ENCODE assay signal across 8 cellular contexts in the genomic region with DNA sequence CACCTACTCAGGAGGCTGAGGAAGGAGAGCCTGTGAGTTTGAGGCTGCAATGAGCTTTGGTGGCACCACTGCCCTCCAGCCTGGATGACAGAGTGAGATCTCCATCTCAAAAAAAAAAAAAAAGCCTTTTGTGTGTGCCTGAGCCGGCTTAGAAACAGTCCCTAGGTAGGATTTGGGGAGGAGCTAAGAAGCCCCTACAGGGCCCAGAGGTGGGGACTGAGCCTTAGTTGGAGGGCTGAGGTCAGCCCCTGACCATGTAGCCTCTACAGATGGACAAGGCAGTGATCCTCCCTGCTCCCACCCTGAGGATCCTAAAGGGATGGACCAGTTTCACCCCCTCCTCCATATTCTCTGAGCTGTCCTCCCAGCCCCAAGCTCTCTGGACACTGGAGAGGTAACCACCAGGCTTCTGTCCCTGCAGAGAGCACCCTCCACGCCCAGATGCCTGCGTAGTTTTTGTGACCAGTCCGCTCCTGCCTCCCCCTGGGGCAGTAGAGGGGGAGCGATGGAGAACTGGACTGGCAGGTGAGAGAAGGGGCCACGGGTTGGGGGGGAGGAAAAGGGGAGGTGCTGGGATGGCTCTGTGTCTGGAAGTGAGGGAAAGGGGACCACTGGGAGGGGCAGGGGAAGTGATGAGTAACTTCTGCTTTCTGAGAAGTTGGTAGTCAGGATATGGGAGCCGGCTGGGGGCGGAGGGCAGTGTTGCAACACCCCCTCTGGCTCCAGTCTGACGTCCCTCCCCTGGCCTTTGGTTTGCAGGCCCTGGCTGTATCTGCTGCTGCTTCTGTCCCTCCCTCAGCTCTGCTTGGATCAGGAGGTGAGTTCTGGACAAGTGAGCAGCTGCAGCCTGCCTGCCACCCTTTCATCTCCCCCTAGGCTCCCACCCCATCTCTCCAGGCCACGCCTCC. TPM values are rescaled to one million over a fixed set of nuclear protein-coding genes. Genes with fewer than 3 reads are reported as not detected.
DNase-seq lines count a peak whose midpoint lies in the region; ATAC-seq and TF ChIP-seq lines count a peak whose summit lies in the region.

No MANE protein-coding gene starts in this region.

- H3K4me1 Mint-ChIP-seq in mesothelial cell of epicardium: peaks cover 34% of the 10 kb centered on the region

- intact Hi-C loops in esophagus squamous epithelium (cut with DNase I): no loop called here

- H3K36me3 ChIP-seq in esophagus squamous epithelium: peaks cover 0 to 43% (median 0%) of the 10 kb centered on the region in 3 donors

- H3K27ac ChIP-seq in esophagus squamous epithelium: peak overlapping the region; percentile 88 to 96 (median 91)

- peaks cover 3% of the 10 kb centered on the region for H3K27me3 Mint-ChIP-seq in mesothelial cell of epicardium (ENCODE audit: low read depth)

- peak in 1 of 4 donors; percentile 32 for TF ChIP-seq POLR2A in esophagus squamous epithelium (IDR thresholded peaks at IDR 0.05)

- peak overlapping the region in 1 of 4 donors; percentile 6 for H3K4me3 ChIP-seq in esophagus squamous epithelium

- no peak overlapping the region for H3K27ac Mint-ChIP-seq in mesothelial cell of epicardium

- no peak overlapping the region for H3K4me3 Mint-ChIP-seq in mesothelial cell of epicardium

- WGBS in esophagus squamous epithelium, 2 donors: 14 to 15% methylated on average over 6 to 9 of the region's 10 CpGs

- peaks cover 41 to 55% (median 42%) of the 10 kb centered on the region in 3 donors for H3K4me1 ChIP-seq in esophagus squamous epithelium

- H3K36me3 Mint-ChIP-seq in mesothelial cell of epicardium: peaks cover 2% of the 10 kb centered on the region

- no peaks in the 10 kb centered on the region for H3K27me3 ChIP-seq in esophagus squamous epithelium

- H3K9me3 Mint-ChIP-seq in mesothelial cell of epicardium: no peaks in the 10 kb centered on the region

- DNase-seq in GDM1 (lab: John Stamatoyannopoulos, UW) (peak; percentile 87), SK-N-DZ (ENCODE audit: low spot score) (peak; percentile 66), esophagus squamous epithelium (lab: John Stamatoyannopoulos, UW) (peak; percentile 37), myocyte (ENCODE audit: low read depth) (peak; percentile 66), foreskin melanocyte (no peak), mesothelial cell of epicardium (ENCODE audit: low spot score in 2 of 2, unreplicated experiment in 2 of 2) (no peak), LoVo (ENCODE audit: low spot score) (no peak)

- no peaks in the 10 kb centered on the region for H3K9me3 ChIP-seq in esophagus squamous epithelium

- no peak for ATAC-seq in HG03095 (IDR thresholded peaks at IDR 0.05; ENCODE audit: unreplicated experiment)

- TF ChIP-seq CTCF in esophagus squamous epithelium (IDR thresholded peaks at IDR 0.05): no peak
- no peak for TF ChIP-seq CTCF in mesothelial cell of epicardium (IDR thresholded peaks at IDR 0.05; ENCODE audit: unreplicated experiment)

RNA-seq across cellular contexts. Expression of gene ADAMTSL4, which starts 2.8 kb away (rescaled TPM):
- polyA plus RNA-seq in SK-N-DZ (2014; cell fraction: cytosol; rRNA removed): 0.48 and 1.3 TPM in 2 replicates
- 2.5 and 6.9 TPM in 2 replicates for polyA plus RNA-seq in SK-N-DZ (2014; cell fraction: nucleus; rRNA removed)
- 10 to 100 TPM; 30.6 to 76.8 (median 43.3) TPM for total RNA-seq in esophagus squamous epithelium
- 10.9 and 16.2 TPM in 2 replicates for total RNA-seq in myocyte
- 42.7 TPM for polyA plus RNA-seq in myocyte (2012)
- 16.1 to 18.0 TPM (median 16.6 TPM) in 3 replicates for total RNA-seq in mesothelial cell of epicardium

RNA-seq across cellular contexts. Expression of gene MCL1, which starts 27.4 kb away (rescaled TPM):
- 109 and 112 TPM in 2 replicates for polyA plus RNA-seq in SK-N-DZ (2014; cell fraction: cytosol; rRNA removed)
- 116 and 145 TPM in 2 replicates for polyA plus RNA-seq in SK-N-DZ (2014; cell fraction: nucleus; rRNA removed)
- total RNA-seq in esophagus squamous epithelium (100 to 1,000 TPM; 167 to 256 (median 216) TPM), myocyte (162 and 186 TPM in 2 replicates), mesothelial cell of epicardium (257 to 268 TPM (median 262 TPM) in 3 replicates)
- 93.5 TPM for polyA plus RNA-seq in myocyte (2012)

RNA-seq across cellular contexts. Expression of gene FALEC, which starts 36.5 kb away (rescaled TPM):
- polyA plus RNA-seq in SK-N-DZ (2014; cell fraction: cytosol; rRNA removed): 0.58 and 0.60 TPM in 2 replicates
- not detected in 2 replicates for polyA plus RNA-seq in SK-N-DZ (2014; cell fraction: nucleus; rRNA removed)
- total RNA-seq in esophagus squamous epithelium (1 to 10 TPM in 1 of 4 donors, not detected in 3; 3.6 TPM), myocyte (not detected in 2 replicates), mesothelial cell of epicardium (1.2 to 1.9 TPM (median 1.7 TPM) in 3 replicates)
- polyA plus RNA-seq in myocyte (2012): 0.93 TPM

RNA-seq across cellular contexts. Expression of gene ECM1, which starts 44.1 kb away (rescaled TPM):
- 1.2 and 1.3 TPM in 2 replicates for polyA plus RNA-seq in SK-N-DZ (2014; cell fraction: cytosol; rRNA removed)
- polyA plus RNA-seq in SK-N-DZ (2014; cell fraction: nucleus; rRNA removed): 8.0 and 10.6 TPM in 2 replicates
- total RNA-seq in esophagus squamous epithelium (1,000 to 10,000 TPM in 1 of 4 donors, 100 to 1,000 TPM in 3; 311 to 1,013 (median 406) TPM), myocyte (33.6 and 35.0 TPM in 2 replicates), mesothelial cell of epicardium (4.9 to 5.0 TPM (median 4.9 TPM) in 3 replicates)
- 197 TPM for polyA plus RNA-seq in myocyte (2012)

Comparison
In these comparisons a context has a peak if more than half of its experiments do, and no peak if none do; other contexts are left out.
1. DNase-seq: peak in GDM1 (single experiment), SK-N-DZ (single experiment), esophagus squamous epithelium (single experiment) and myocyte (single experiment); none in foreskin melanocyte (single experiment), mesothelial cell of epicardium (0 of 2) and LoVo (single experiment).